In genomic region chr11:65868076-65868667, GRCh38 we compare ENCODE assay signal across 9 cellular contexts. TPM values are rescaled to one million over a fixed set of nuclear protein-coding genes. Genes with fewer than 3 reads are reported as not detected.
A peak's percentile ranks its signal among the peaks of the same experiment; 100 is the strongest.
DNase-seq lines count a peak whose midpoint lies in the region; TF ChIP-seq lines count a peak whose summit lies in the region.
"Had no signal": no experiment of that assay in that cellular context is flagged by ENCODE, and none has a peak within 500 bp of the region (broad histone marks: within the 10 kb centered on the region; RNA-seq: fewer than 3 reads in every experiment).

No MANE protein-coding gene starts in this region.

- peaks cover 31 to 43% of the 10 kb centered on the region in 2 donors for H3K36me3 Mint-ChIP-seq in CD14-positive monocyte

- no peaks in the 10 kb centered on the region for H3K27me3 ChIP-seq in osteoblast (ENCODE audit: insufficient read depth, low read length)

- peaks cover 6 to 30% (median 25%) of the 10 kb centered on the region in 3 donors for H3K27me3 Mint-ChIP-seq in CD14-positive monocyte (ENCODE audit: low read depth in 3 of 3)

- H3K4me3 ChIP-seq in NB4 (ENCODE audit: low read depth, low read length), result no peak overlapping the region
- H3K4me3 ChIP-seq in osteoblast (ENCODE audit: insufficient read depth, low read length), result no peak overlapping the region

- intact Hi-C loops in CD14-positive monocyte (cut with micrococcal nuclease), result no loop called here

- no peak overlapping the region for H3K4me3 Mint-ChIP-seq in CD14-positive monocyte

- no peak overlapping the region for H2AFZ ChIP-seq in osteoblast (ENCODE audit: low read length)

- peaks cover 18% of the 10 kb centered on the region for H3K4me1 ChIP-seq in osteoblast (ENCODE audit: insufficient read depth, low read length)

- H3K36me3 ChIP-seq in osteoblast (ENCODE audit: insufficient read depth, low read length), result peaks cover 73% of the 10 kb centered on the region

- H3K9me3 Mint-ChIP-seq in CD14-positive monocyte, result peaks cover 0 to 4% (median 0%) of the 10 kb centered on the region in 7 donors

- H4K20me1 ChIP-seq in osteoblast (ENCODE audit: insufficient read depth, low read length), result peaks cover 34% of the 10 kb centered on the region

- H3K79me2 ChIP-seq in osteoblast (ENCODE audit: insufficient read depth, low read length), result peaks cover 51% of the 10 kb centered on the region

- peaks cover 28% of the 10 kb centered on the region for H3K4me1 Mint-ChIP-seq in CD14-positive monocyte

- no peak for TF ChIP-seq POLR2A in NB4 (IDR thresholded peaks at IDR 0.05; ENCODE audit: extremely low read depth, insufficient read length)
- peak; percentile 34 for TF ChIP-seq POLR2A in erythroblast (IDR thresholded peaks at IDR 0.05; ENCODE audit: low read length)

- H3K27ac Mint-ChIP-seq in CD14-positive monocyte, result peak overlapping the region in 1 of 7 donors; percentile 11

- no peak overlapping the region for H3K27ac ChIP-seq in osteoblast (ENCODE audit: low read depth, low read length)

- H3K9me3 ChIP-seq in osteoblast (ENCODE audit: low read depth, low read length), result no peaks in the 10 kb centered on the region

- DNase-seq in NCI-H526 (lab: John Stamatoyannopoulos, UW) (peak; percentile 26 to 53), NCI-H526 treated with DMSO at 0.1 percent for 48 hours (lab: John Stamatoyannopoulos, UW) (no peak), NB4 (ENCODE audit: low read depth) (peak; percentile 65), erythroblast (lab: John Stamatoyannopoulos, UW) (no peak), osteoblast (ENCODE audit: insufficient read length, low spot score, missing footprints) (peak; percentile 79), HuH-7.5 (ENCODE audit: low spot score) (no peak), CD14-positive monocyte (ENCODE audit: low spot score) (no peak)
- no peak for DNase-seq in effector CD4-positive, alpha-beta T cell
- DNase-seq: GOT3 had no signal

- TF ChIP-seq CTCF in NB4 (IDR thresholded peaks at IDR 0.05; ENCODE audit: low read depth, low read length), result no peak
- TF ChIP-seq CTCF in osteoblast (IDR thresholded peaks at IDR 0.05; ENCODE audit: extremely low read depth, low read depth, low read length), result no peak
- TF ChIP-seq CTCF in CD14-positive monocyte (IDR thresholded peaks at IDR 0.05), result no peak

- H3K4me2 ChIP-seq in osteoblast (ENCODE audit: insufficient read depth, low read length), result no peak overlapping the region

RNA-seq across cellular contexts. Expression of gene EFEMP2, which starts 4.4 kb away (rescaled TPM):
- total RNA-seq in osteoblast, result 81.6 and 94.8 TPM in 2 replicates
- under 1 TPM in 1 of 2 donors, not detected in 1; 0.44 TPM for polyA plus RNA-seq in CD14-positive monocyte

RNA-seq across cellular contexts. Expression of gene MUS81, which starts 7.9 kb away (rescaled TPM):
- total RNA-seq in osteoblast, result 50.1 and 53.6 TPM in 2 replicates
- polyA plus RNA-seq in CD14-positive monocyte, result 10 to 100 TPM; 15.0 to 16.4 TPM

RNA-seq across cellular contexts. Expression of gene CFL1, which starts 10.2 kb away (rescaled TPM):
- 607 and 704 TPM in 2 replicates for total RNA-seq in osteoblast
- polyA plus RNA-seq in CD14-positive monocyte, result 1,000 to 10,000 TPM; 1,889 to 2,233 TPM

RNA-seq across cellular contexts. Expression of gene CTSW, which starts 11.5 kb away (rescaled TPM):
- not detected in 2 replicates for total RNA-seq in osteoblast
- polyA plus RNA-seq in CD14-positive monocyte, result 1 to 10 TPM in 1 of 2 donors, under 1 TPM in 1; 0.78 to 1.3 TPM

RNA-seq across cellular contexts. Expression of gene FIBP, which starts 20.1 kb away (rescaled TPM):
- 129 and 151 TPM in 2 replicates for total RNA-seq in osteoblast
- polyA plus RNA-seq in CD14-positive monocyte, result 100 to 1,000 TPM; 101 to 109 TPM

Comparison
In these comparisons a context has a peak if more than half of its experiments do, and no peak if none do; other contexts are left out.
1. DNase-seq: peak in NCI-H526 (2 of 2), NB4 (single experiment) and osteoblast (single experiment); none in NCI-H526 treated with DMSO at 0.1 percent for 48 hours (single experiment), erythroblast (0 of 2), HuH-7.5 (single experiment), CD14-positive monocyte (single experiment) and effector CD4-positive, alpha-beta T cell (single experiment).